Comparison of ENCODE assay signal across 1 cellular context in genomic region chr7:31065021-31065593, GRCh38.
TF ChIP-seq lines count a peak whose summit lies in the region.

No MANE protein-coding gene starts in this region.

TF ChIP-seq in H1, 55 proteins besides CTCF, POLR2A, EP300 and RAD21:
- TF ChIP-seq RFX5 (IDR thresholded peaks at IDR 0.05; ENCODE audit: borderline replicate concordance, low read depth, low read length) (no peak), HDAC2 (IDR thresholded peaks at IDR 0.05; ENCODE audit: borderline replicate concordance in 1 of 2, low read depth in 2 of 2, low read length in 2 of 2) (no peak), SIX5 (IDR thresholded peaks at IDR 0.05; ENCODE audit: low read depth, low read length) (no peak), USF2 (IDR thresholded peaks at IDR 0.05; ENCODE audit: low read length) (no peak), BCL11A (IDR thresholded peaks at IDR 0.05; ENCODE audit: low read depth in 2 of 2, low read length in 2 of 2) (no peak), NANOG (IDR thresholded peaks at IDR 0.05; ENCODE audit: insufficient read depth, low read depth, low read length, poor library complexity, severe bottlenecking) (no peak), SRF (IDR thresholded peaks at IDR 0.05; ENCODE audit: low read depth, low read length) (no peak), HDAC6 (IDR thresholded peaks at IDR 0.05; ENCODE audit: low read depth, low read length) (no peak), CBX5 (IDR thresholded peaks at IDR 0.05; ENCODE audit: low read depth, low read length) (no peak), POU5F1 (IDR thresholded peaks at IDR 0.05; ENCODE audit: low read depth, low read length) (no peak), TBP (IDR thresholded peaks at IDR 0.05; ENCODE audit: low read depth, low read length) (no peak), ATF2 (IDR thresholded peaks at IDR 0.05; ENCODE audit: low read length) (no peak), KDM5A (IDR thresholded peaks at IDR 0.05; ENCODE audit: low read length) (no peak), CEBPB (IDR thresholded peaks at IDR 0.05; ENCODE audit: low read depth, low read length) (no peak)
TF ChIP-seq in H1: peak in this region for 0.
